1 cellular context compared by ENCODE assay signal in the genomic region with DNA sequence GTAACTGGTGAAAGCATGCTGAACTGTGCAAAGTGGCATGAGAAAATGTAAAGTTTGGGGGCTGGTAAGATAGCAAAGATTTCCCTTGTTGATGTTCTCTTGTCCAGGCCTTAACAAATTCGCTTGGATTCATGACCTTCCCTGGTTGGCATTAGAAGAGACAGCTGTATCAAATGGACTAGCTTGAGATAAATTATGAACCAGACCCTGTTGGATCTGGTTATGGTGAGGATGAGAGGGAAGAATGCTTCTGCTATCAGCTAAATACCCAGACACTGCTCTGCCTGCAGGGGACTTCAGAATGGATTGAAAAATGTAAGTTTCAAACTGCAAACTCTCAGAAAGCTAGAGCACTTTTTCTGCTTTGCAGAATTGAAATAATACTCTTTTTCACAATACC.
TF ChIP-seq lines count a peak whose summit lies in the region.

No MANE protein-coding gene starts in this region.

TF ChIP-seq in GM23338, 12 proteins besides CTCF, POLR2A, EP300 and RAD21 (continued from another document):
- TF ChIP-seq, protein P1, sequence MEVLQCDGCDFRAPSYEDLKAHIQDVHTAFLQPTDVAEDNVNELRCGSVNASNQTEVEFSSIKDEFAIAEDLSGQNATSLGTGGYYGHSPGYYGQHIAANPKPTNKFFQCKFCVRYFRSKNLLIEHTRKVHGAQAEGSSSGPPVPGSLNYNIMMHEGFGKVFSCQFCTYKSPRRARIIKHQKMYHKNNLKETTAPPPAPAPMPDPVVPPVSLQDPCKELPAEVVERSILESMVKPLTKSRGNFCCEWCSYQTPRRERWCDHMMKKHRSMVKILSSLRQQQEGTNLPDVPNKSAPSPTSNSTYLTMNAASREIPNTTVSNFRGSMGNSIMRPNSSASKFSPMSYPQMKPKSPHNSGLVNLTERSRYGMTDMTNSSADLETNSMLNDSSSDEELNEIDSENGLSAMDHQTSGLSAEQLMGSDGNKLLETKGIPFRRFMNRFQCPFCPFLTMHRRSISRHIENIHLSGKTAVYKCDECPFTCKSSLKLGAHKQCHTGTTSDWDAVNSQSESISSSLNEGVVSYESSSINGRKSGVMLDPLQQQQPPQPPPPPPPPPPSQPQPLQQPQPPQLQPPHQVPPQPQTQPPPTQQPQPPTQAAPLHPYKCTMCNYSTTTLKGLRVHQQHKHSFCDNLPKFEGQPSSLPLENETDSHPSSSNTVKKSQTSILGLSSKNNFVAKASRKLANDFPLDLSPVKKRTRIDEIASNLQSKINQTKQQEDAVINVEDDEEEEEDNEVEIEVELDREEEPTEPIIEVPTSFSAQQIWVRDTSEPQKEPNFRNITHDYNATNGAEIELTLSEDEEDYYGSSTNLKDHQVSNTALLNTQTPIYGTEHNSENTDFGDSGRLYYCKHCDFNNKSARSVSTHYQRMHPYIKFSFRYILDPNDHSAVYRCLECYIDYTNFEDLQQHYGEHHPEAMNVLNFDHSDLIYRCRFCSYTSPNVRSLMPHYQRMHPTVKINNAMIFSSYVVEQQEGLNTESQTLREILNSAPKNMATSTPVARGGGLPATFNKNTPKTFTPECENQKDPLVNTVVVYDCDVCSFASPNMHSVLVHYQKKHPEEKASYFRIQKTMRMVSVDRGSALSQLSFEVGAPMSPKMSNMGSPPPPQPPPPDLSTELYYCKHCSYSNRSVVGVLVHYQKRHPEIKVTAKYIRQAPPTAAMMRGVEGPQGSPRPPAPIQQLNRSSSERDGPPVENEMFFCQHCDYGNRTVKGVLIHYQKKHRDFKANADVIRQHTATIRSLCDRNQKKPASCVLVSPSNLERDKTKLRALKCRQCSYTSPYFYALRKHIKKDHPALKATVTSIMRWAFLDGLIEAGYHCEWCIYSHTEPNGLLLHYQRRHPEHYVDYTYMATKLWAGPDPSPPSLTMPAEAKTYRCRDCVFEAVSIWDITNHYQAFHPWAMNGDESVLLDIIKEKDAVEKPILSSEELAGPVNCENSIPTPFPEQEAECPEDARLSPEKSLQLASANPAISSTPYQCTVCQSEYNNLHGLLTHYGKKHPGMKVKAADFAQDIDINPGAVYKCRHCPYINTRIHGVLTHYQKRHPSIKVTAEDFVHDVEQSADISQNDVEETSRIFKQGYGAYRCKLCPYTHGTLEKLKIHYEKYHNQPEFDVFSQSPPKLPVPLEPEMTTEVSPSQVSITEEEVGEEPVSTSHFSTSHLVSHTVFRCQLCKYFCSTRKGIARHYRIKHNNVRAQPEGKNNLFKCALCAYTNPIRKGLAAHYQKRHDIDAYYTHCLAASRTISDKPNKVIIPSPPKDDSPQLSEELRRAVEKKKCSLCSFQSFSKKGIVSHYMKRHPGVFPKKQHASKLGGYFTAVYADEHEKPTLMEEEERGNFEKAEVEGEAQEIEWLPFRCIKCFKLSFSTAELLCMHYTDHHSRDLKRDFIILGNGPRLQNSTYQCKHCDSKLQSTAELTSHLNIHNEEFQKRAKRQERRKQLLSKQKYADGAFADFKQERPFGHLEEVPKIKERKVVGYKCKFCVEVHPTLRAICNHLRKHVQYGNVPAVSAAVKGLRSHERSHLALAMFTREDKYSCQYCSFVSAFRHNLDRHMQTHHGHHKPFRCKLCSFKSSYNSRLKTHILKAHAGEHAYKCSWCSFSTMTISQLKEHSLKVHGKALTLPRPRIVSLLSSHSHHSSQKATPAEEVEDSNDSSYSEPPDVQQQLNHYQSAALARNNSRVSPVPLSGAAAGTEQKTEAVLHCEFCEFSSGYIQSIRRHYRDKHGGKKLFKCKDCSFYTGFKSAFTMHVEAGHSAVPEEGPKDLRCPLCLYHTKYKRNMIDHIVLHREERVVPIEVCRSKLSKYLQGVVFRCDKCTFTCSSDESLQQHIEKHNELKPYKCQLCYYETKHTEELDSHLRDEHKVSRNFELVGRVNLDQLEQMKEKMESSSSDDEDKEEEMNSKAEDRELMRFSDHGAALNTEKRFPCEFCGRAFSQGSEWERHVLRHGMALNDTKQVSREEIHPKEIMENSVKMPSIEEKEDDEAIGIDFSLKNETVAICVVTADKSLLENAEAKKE (CRISPR knock-in tag; IDR thresholded peaks at IDR 0.05), result no peak
- TF ChIP-seq EZH2phosphoT487 (IDR thresholded peaks at IDR 0.05; ENCODE audit: unreplicated experiment) (no peak), NANOG (IDR thresholded peaks at IDR 0.05; ENCODE audit: borderline replicate concordance) (no peak), JUNB (IDR thresholded peaks at IDR 0.05; ENCODE audit: unreplicated experiment) (no peak), CREB1 (CRISPR knock-in tag; IDR thresholded peaks at IDR 0.05; ENCODE audit: low read depth) (no peak), ZNF331 (CRISPR knock-in tag; IDR thresholded peaks at IDR 0.05; ENCODE audit: low read depth) (no peak), POLR2AphosphoS5 (IDR thresholded peaks at IDR 0.05; ENCODE audit: low read depth) (no peak), STAT1 (IDR thresholded peaks at IDR 0.05; ENCODE audit: unreplicated experiment) (no peak)
- TF ChIP-seq, protein P2, sequence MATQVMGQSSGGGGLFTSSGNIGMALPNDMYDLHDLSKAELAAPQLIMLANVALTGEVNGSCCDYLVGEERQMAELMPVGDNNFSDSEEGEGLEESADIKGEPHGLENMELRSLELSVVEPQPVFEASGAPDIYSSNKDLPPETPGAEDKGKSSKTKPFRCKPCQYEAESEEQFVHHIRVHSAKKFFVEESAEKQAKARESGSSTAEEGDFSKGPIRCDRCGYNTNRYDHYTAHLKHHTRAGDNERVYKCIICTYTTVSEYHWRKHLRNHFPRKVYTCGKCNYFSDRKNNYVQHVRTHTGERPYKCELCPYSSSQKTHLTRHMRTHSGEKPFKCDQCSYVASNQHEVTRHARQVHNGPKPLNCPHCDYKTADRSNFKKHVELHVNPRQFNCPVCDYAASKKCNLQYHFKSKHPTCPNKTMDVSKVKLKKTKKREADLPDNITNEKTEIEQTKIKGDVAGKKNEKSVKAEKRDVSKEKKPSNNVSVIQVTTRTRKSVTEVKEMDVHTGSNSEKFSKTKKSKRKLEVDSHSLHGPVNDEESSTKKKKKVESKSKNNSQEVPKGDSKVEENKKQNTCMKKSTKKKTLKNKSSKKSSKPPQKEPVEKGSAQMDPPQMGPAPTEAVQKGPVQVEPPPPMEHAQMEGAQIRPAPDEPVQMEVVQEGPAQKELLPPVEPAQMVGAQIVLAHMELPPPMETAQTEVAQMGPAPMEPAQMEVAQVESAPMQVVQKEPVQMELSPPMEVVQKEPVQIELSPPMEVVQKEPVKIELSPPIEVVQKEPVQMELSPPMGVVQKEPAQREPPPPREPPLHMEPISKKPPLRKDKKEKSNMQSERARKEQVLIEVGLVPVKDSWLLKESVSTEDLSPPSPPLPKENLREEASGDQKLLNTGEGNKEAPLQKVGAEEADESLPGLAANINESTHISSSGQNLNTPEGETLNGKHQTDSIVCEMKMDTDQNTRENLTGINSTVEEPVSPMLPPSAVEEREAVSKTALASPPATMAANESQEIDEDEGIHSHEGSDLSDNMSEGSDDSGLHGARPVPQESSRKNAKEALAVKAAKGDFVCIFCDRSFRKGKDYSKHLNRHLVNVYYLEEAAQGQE (IDR thresholded peaks at IDR 0.05; ENCODE audit: unreplicated experiment), result no peak
- TF ChIP-seq, protein P3, sequence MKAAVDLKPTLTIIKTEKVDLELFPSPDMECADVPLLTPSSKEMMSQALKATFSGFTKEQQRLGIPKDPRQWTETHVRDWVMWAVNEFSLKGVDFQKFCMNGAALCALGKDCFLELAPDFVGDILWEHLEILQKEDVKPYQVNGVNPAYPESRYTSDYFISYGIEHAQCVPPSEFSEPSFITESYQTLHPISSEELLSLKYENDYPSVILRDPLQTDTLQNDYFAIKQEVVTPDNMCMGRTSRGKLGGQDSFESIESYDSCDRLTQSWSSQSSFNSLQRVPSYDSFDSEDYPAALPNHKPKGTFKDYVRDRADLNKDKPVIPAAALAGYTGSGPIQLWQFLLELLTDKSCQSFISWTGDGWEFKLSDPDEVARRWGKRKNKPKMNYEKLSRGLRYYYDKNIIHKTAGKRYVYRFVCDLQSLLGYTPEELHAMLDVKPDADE (IDR thresholded peaks at IDR 0.05), result no peak
